ENCODE assay signal across 1 cellular context in the genomic region with DNA sequence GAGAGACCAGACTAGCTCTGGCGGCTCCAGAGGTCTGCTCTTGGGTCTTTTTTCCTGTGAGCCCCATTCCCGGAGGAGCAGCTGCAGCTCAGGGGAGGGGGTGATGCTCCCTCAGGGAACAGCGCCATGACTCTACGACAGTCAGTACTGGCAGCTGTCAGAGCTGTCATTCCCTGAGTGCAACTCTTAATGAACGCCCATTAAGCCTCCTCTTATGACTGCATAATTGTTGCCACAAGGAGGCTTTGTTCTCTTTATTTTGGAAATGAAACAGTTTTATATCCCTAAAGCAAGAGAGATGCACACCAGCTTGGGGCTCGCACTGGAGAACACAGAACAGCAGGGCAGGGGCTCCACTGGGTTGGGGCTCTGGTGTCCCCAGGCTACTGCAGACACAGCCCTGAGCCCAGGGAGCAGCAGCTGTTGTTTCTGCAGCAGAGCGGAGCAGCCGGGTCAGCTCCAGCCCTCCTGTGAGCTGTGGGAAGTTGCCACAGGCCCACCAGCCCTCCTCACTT. TPM values are rescaled to one million over a fixed set of nuclear protein-coding genes. Genes with fewer than 3 reads are reported as not detected.
"Had no signal": no experiment of that assay in that cellular context is flagged by ENCODE, and none has a peak within 500 bp of the region (broad histone marks: within the 10 kb centered on the region; RNA-seq: fewer than 3 reads in every experiment).

No MANE protein-coding gene starts in this region.

RNA-seq across cellular contexts. Expression of a gene that starts 37.3 kb away (rescaled TPM):
- total RNA-seq: smooth muscle cell had no signal
